ENCODE assay signal across 9 cellular contexts in genomic region chr16:70750893-70751467, GRCh38. TPM values are rescaled to one million over a fixed set of nuclear protein-coding genes. Genes with fewer than 3 reads are reported as not detected.
A peak's percentile ranks its signal among the peaks of the same experiment; 100 is the strongest.
DNase-seq lines count a peak whose midpoint lies in the region; ATAC-seq and TF ChIP-seq lines count a peak whose summit lies in the region.
"Had no signal": no experiment of that assay in that cellular context is flagged by ENCODE, and none has a peak within 500 bp of the region (broad histone marks: within the 10 kb centered on the region; RNA-seq: fewer than 3 reads in every experiment).

No MANE protein-coding gene starts in this region.

- H3K9me3 ChIP-seq in ascending aorta = no peaks in the 10 kb centered on the region

- no peaks in the 10 kb centered on the region for H3K27me3 ChIP-seq in ascending aorta

- H3K27ac ChIP-seq in ascending aorta (peak overlapping the region; percentile 65 to 81), skin epidermis (peak overlapping the region in 14 of 21 experiments; percentile 2 to 78 (median 52))

- intact Hi-C loops in ascending aorta (cut with DNase I) = no loop called here

- H3K4me3 ChIP-seq in ascending aorta = no peak overlapping the region
- no peak overlapping the region for H3K4me3 ChIP-seq in skin epidermis

- TF ChIP-seq CTCF in ascending aorta (IDR thresholded peaks at IDR 0.05) = no peak

- no peaks in the 10 kb centered on the region for H3K36me3 ChIP-seq in ascending aorta

- ATAC-seq in GM19035 (IDR thresholded peaks at IDR 0.05; ENCODE audit: unreplicated experiment) = no peak

- DNase-seq in HCEC 1CT (peak; percentile 100), ascending aorta (ENCODE audit: low spot score in 2 of 2) (peak in 1 of 2 donors; percentile 91), hepatic stellate cell (ENCODE audit: low spot score) (peak; percentile 96), DMS114 treated with DMSO at 0.1 percent for 48 hours (lab: John Stamatoyannopoulos, UW; ENCODE audit: unreplicated experiment) (no peak), GM19240 (ENCODE audit: insufficient read length, low spot score) (no peak), NCI-H510A (lab: John Stamatoyannopoulos, UW) (no peak)
- DNase-seq: activated CD4-positive, CD25-positive, alpha-beta regulatory T cell treated with anti-CD3 and anti-CD28 coated beads, Interleukin-2, amount 50 U/mL, for 72 hours had no signal

- H3K4me1 ChIP-seq in ascending aorta = peaks cover 23 to 71% of the 10 kb centered on the region in 2 donors

RNA-seq across cellular contexts. Expression of gene VAC14, which starts 50.0 kb away (rescaled TPM):
- total RNA-seq in ascending aorta = 75.1 TPM

Comparison
In these comparisons a context has a peak if more than half of its experiments do, and no peak if none do; other contexts are left out.
1. DNase-seq: peak in HCEC 1CT (single experiment) and hepatic stellate cell (single experiment); none in DMS114 treated with DMSO at 0.1 percent for 48 hours (single experiment), GM19240 (single experiment) and NCI-H510A (single experiment).